24 cellular contexts compared by ENCODE assay signal in the genomic region with DNA sequence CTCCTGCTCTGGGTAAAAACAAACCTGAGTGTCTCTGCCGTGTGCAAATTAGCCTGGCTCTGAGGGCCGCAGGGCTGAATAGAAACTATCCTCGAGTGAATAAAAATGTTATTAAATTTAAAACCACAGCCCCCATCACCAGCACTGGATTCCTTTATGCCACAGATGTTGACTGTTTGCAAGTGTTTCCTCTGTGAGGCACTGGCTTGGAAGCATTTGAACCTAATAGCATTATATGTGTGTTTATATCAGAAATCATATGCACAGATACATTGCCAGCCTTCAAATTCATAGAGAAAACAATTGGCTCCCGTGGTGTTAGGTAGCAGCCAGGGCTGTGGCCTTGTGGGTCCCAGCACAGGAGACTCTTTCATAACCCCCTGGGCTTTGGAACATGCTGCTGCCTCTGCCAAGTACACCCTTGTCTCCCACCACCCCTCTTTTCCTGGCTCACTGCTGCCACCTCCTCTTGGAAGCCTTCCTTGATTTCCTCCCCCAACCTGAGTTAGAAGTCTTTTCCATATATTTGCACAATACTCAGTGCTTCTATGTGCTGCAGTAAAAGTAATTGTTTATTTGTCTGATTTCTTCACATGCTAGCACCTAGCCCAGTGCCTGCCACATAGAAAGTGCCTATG.
DNase-seq lines count a peak whose midpoint lies in the region; ATAC-seq, FAIRE-seq and TF ChIP-seq lines count a peak whose summit lies in the region.
"Had no signal": no experiment of that assay in that cellular context is flagged by ENCODE, and none has a peak within 500 bp of the region (broad histone marks: within the 10 kb centered on the region; RNA-seq: fewer than 3 reads in every experiment).

No MANE protein-coding gene starts in this region.

- CTCF ChIA-PET in A549 (lab: Yijun Ruan, JAX) (interaction anchor here (0.9 to 1.2 kb wide), 2 partner anchors 8 to 980 kb away, joined by 3 to 4 read pairs; no protein-coding TSS in a partner anchor), SK-N-SH (lab: Yijun Ruan, JAX) (interaction anchor here (1.0 to 1.9 kb wide), 4 partner anchors 8 to 262 kb away, joined by 3 to 7 read pairs (median 4); no protein-coding TSS in a partner anchor)

- no peak for FAIRE-seq in A549 (lab: Jason Lieb, UNC)

- H3K36me3 ChIP-seq in SK-N-SH (replicated peaks in 1 of 2; ENCODE audit: control insufficient read depth in 1 of 2, insufficient read depth in 2 of 2, low read length in 1 of 2): no peaks in the 10 kb centered on the region
- no peaks in the 10 kb centered on the region for H3K36me3 ChIP-seq in heart left ventricle
- H3K36me3 ChIP-seq: BLaER1 treated with 17β-estradiol and CSF1 and Interleukin-3, amounts not matched to agents 10 nM and 100 nM; heart right ventricle; transverse colon had no signal

- H3K27me3 Mint-ChIP-seq in natural killer cell (ENCODE audit: low read depth in 2 of 2): no peaks in the 10 kb centered on the region
- H3K27me3 Mint-ChIP-seq: activated CD8-positive, alpha-beta T cell treated with anti-CD3 and anti-CD28 coated beads for 36 hours; dendritic cell treated with granulocyte-macrophage colony-stimulating factor and Interleukin-4, amounts not matched to agents 40 ng/mL and 50 ng/mL, for 4 days; stimulated activated naive CD8-positive, alpha-beta T cell treated with anti-CD3 and anti-CD28 coated beads, Interleukin-15, Interleukin-2, amounts not matched to agents 100 ng/mL and 50 ng/mL, for 24 hours had no signal

- ATAC-seq in A549: no peak
- no peak for ATAC-seq in heart left ventricle
- no peak for ATAC-seq in natural killer cell

- intact Hi-C loops in heart left ventricle (cut with DNase I) (no loop called here), natural killer cell (cut with micrococcal nuclease) (no loop called here)

- no peak overlapping the region for H3K4me3 ChIP-seq in A549
- H3K4me3 ChIP-seq in HFF-Myc (replicated peaks; ENCODE audit: low read depth, low read length): peak overlapping the region; percentile 15
- H3K4me3 ChIP-seq in SK-N-SH (ENCODE audit: low read depth in 2 of 2, low read length in 1 of 2): peak overlapping the region; percentile 23 to 38; a peak in 3 of 4 replicates
- no peak overlapping the region for H3K4me3 ChIP-seq in heart left ventricle
- H3K4me3 ChIP-seq: BLaER1 treated with 17β-estradiol and CSF1 and Interleukin-3, amounts not matched to agents 10 nM and 100 nM; heart right ventricle; transverse colon had no signal

- H4K20me1 ChIP-seq in SK-N-SH (ENCODE audit: insufficient read depth): no peaks in the 10 kb centered on the region
- H4K20me1 ChIP-seq: BLaER1 treated with 17β-estradiol and CSF1 and Interleukin-3, amounts not matched to agents 10 nM and 100 nM had no signal

- TF ChIP-seq EP300 in A549 (IDR thresholded peaks at IDR 0.05) (no peak), SK-N-SH (IDR thresholded peaks at IDR 0.05; ENCODE audit: borderline replicate concordance in 1 of 2, low read depth in 1 of 2, low read length in 1 of 2) (peak in 1 of 2 experiments; percentile 53; a peak in 1 of 4 replicates)

- TF ChIP-seq POLR2A in A549 (IDR thresholded peaks at IDR 0.05; ENCODE audit: low read length) (no peak), heart left ventricle (IDR thresholded peaks at IDR 0.05) (no peak)

- peak overlapping the region; percentile 44; the same call in 1 of the 2 replicates for H2AFZ ChIP-seq in SK-N-SH (ENCODE audit: low read depth)

- H3K9me2 ChIP-seq in SK-N-SH: no peaks in the 10 kb centered on the region

- WGBS in A549 (ENCODE audit: missing lambda C conversion rate): 76% methylated on average over 4 of the region's 4 CpGs
- 21% methylated on average over 4 of the region's 4 CpGs for WGBS in SK-N-SH (ENCODE audit: low lambda C conversion rate)
- 66 to 80% (median 74%) methylated on average over 4 of the region's 4 CpGs for WGBS in heart left ventricle, 4 donors

- H3K4me1 Mint-ChIP-seq in natural killer cell: peaks cover 13 to 25% of the 10 kb centered on the region in 2 donors

- no peak overlapping the region for H3K4me3 Mint-ChIP-seq in natural killer cell
- H3K4me3 Mint-ChIP-seq: activated CD8-positive, alpha-beta T cell treated with anti-CD3 and anti-CD28 coated beads for 36 hours; dendritic cell treated with granulocyte-macrophage colony-stimulating factor and Interleukin-4, amounts not matched to agents 40 ng/mL and 50 ng/mL, for 4 days; mesothelial cell of epicardium; nephron; stimulated activated naive CD8-positive, alpha-beta T cell treated with anti-CD3 and anti-CD28 coated beads, Interleukin-15, Interleukin-2, amounts not matched to agents 100 ng/mL and 50 ng/mL, for 24 hours had no signal

- H3K79me2 ChIP-seq in SK-N-SH (ENCODE audit: insufficient read depth): no peaks in the 10 kb centered on the region

- no peak; a peak in 1 of 5 replicates for TF ChIP-seq RAD21 in A549 (conservative IDR thresholded peaks at IDR 0.05 in 1 of 2, IDR thresholded peaks at IDR 0.05 in 1 of 2)
- 0 out of 2 replicates have a peak, but pooled peaks have one; percentile 4 for TF ChIP-seq RAD21 in SK-N-SH (IDR thresholded peaks at IDR 0.05; ENCODE audit: low read length)

- H3K4me2 ChIP-seq in A549 (peak overlapping the region; percentile 56), SK-N-SH (peak overlapping the region; percentile 65)
- H3K4me2 ChIP-seq: BLaER1 treated with 17β-estradiol and CSF1 and Interleukin-3, amounts not matched to agents 10 nM and 100 nM had no signal

- peak overlapping the region; percentile 50; the same call in 1 of the 2 replicates for H3K9ac ChIP-seq in SK-N-SH
- H3K9ac ChIP-seq: BLaER1 treated with 17β-estradiol and CSF1 and Interleukin-3, amounts not matched to agents 10 nM and 100 nM had no signal

- H3K9me3 Mint-ChIP-seq in natural killer cell: no peaks in the 10 kb centered on the region
- H3K9me3 Mint-ChIP-seq: dendritic cell treated with granulocyte-macrophage colony-stimulating factor and Interleukin-4, amounts not matched to agents 40 ng/mL and 50 ng/mL, for 4 days; stimulated activated naive CD8-positive, alpha-beta T cell treated with anti-CD3 and anti-CD28 coated beads, Interleukin-15, Interleukin-2, amounts not matched to agents 100 ng/mL and 50 ng/mL, for 24 hours had no signal

- TF ChIP-seq CTCF in A549 (IDR thresholded peaks at IDR 0.05): no peak
- no peak for TF ChIP-seq CTCF in HFF-Myc (IDR thresholded peaks at IDR 0.05; ENCODE audit: low read depth, low read length, missing control alignments)
- TF ChIP-seq CTCF in SK-N-SH (IDR thresholded peaks at IDR 0.05): no peak
- no peak for TF ChIP-seq CTCF in heart left ventricle (IDR thresholded peaks at IDR 0.05)
- TF ChIP-seq CTCF in natural killer cell (IDR thresholded peaks at IDR 0.05): no peak

- H3K27ac Mint-ChIP-seq in natural killer cell: no peak overlapping the region
- H3K27ac Mint-ChIP-seq: activated CD8-positive, alpha-beta T cell treated with anti-CD3 and anti-CD28 coated beads for 36 hours; dendritic cell treated with granulocyte-macrophage colony-stimulating factor and Interleukin-4, amounts not matched to agents 40 ng/mL and 50 ng/mL, for 4 days; mesothelial cell of epicardium; nephron; stimulated activated naive CD8-positive, alpha-beta T cell treated with anti-CD3 and anti-CD28 coated beads, Interleukin-15, Interleukin-2, amounts not matched to agents 100 ng/mL and 50 ng/mL, for 24 hours had no signal

- no peaks in the 10 kb centered on the region for H3K27me3 ChIP-seq in SK-N-SH (ENCODE audit: insufficient read depth)
- no peaks in the 10 kb centered on the region for H3K27me3 ChIP-seq in heart left ventricle
- H3K27me3 ChIP-seq: BLaER1 treated with 17β-estradiol and CSF1 and Interleukin-3, amounts not matched to agents 10 nM and 100 nM; heart right ventricle; transverse colon had no signal

- DNase-seq in A549 (ENCODE audit: low read depth in 1 of 2, low spot score in 1 of 2): no peak
- DNase-seq in HFF-Myc (ENCODE audit: extremely low read depth, low read depth): no peak
- DNase-seq in SK-N-SH: peak; percentile 36
- DNase-seq in fibroblast of peridontal ligament (ENCODE audit: extremely low read depth): peak; percentile 64
- DNase-seq in stimulated activated CD4-positive, alpha-beta T cell treated with anti-CD3 and anti-CD28 coated beads, Interleukin-4, amount 100 ng/mL, for 24 hours: no peak
- DNase-seq in heart left ventricle: no peak
- no peak for DNase-seq in NCI-H2029 (lab: John Stamatoyannopoulos, UW)
- DNase-seq in natural killer cell: no peak
- DNase-seq: activated naive CD4-positive, alpha-beta T cell treated with Interleukin-2 at 50 U/mL for 16 hours; activated T-cell treated with anti-CD3 and anti-CD28 coated beads, Interleukin-2, amount 50 U/mL, for 1 hour; amygdala; Caco-2; DMS79 treated with DMSO at 0.1 percent for 48 hours; heart right ventricle; KG1; NCI-H1694; NCI-H748 treated with DMSO at 0.1 percent for 48 hours; transverse colon had no signal

- H3F3A ChIP-seq in SK-N-SH (replicated peaks; ENCODE audit: insufficient read depth): peaks cover 31% of the 10 kb centered on the region

- no peaks in the 10 kb centered on the region for H3K36me3 Mint-ChIP-seq in natural killer cell
- H3K36me3 Mint-ChIP-seq: mesothelial cell of epicardium had no signal

- H3K4me1 ChIP-seq in A549 (peaks cover 22% of the 10 kb centered on the region), SK-N-SH (ENCODE audit: control insufficient read depth in 1 of 2, insufficient read depth in 2 of 2, low read depth in 1 of 2, low read length in 1 of 2) (peaks cover 27 to 36% of the 10 kb centered on the region in 2 experiments), heart left ventricle (peaks cover 0 to 9% (median 0%) of the 10 kb centered on the region in 12 donors)
- H3K4me1 ChIP-seq: Caco-2, transverse colon had no signal

- peak overlapping the region; percentile 66 to 85; a peak in 5 of 6 replicates for H3K27ac ChIP-seq in A549
- peak overlapping the region; percentile 85 to 87 for H3K27ac ChIP-seq in SK-N-SH (ENCODE audit: low read depth in 2 of 2, low read length in 1 of 2)
- H3K27ac ChIP-seq in heart left ventricle: no peak overlapping the region
- H3K27ac ChIP-seq: BLaER1 treated with 17β-estradiol and CSF1 and Interleukin-3, amounts not matched to agents 10 nM and 100 nM; heart right ventricle; transverse colon had no signal

- POLR2A ChIA-PET in A549 (lab: Yijun Ruan, JAX) (no interaction called here), SK-N-SH (lab: Yijun Ruan, JAX) (interaction anchor here (0.6 kb wide), 1 partner anchor 950 kb away, joined by 4 read pairs; no protein-coding TSS in a partner anchor)

- H3K9me3 ChIP-seq in A549 (no peaks in the 10 kb centered on the region; the same call in 2 of the 3 replicates), SK-N-SH (no peaks in the 10 kb centered on the region), heart left ventricle (no peaks in the 10 kb centered on the region)
- H3K9me3 ChIP-seq: Caco-2, heart right ventricle, transverse colon had no signal

TF ChIP-seq in A549, 52 proteins besides CTCF, POLR2A, EP300 and RAD21 (continues in another document):
- no peak for TF ChIP-seq MAZ (IDR thresholded peaks at IDR 0.05; ENCODE audit: borderline replicate concordance, low read depth, low read length)

TF ChIP-seq in SK-N-SH, 30 proteins besides CTCF, POLR2A, EP300 and RAD21 (continues in another document):
- TF ChIP-seq RCOR1 (IDR thresholded peaks at IDR 0.05; ENCODE audit: low read length) (peak; percentile 4; the same call in 1 of the 2 replicates), GATA2 (CRISPR knock-in tag; IDR thresholded peaks at IDR 0.05) (peak; percentile 49; the same call in 1 of the 2 replicates)

Comparison
In these comparisons a context has a peak if more than half of its experiments do, and no peak if none do; other contexts are left out.
1. DNase-seq: peak in SK-N-SH (single experiment) and fibroblast of peridontal ligament (single experiment); none in A549 (0 of 2), HFF-Myc (single experiment), stimulated activated CD4-positive, alpha-beta T cell treated with anti-CD3 and anti-CD28 coated beads, Interleukin-4, amount 100 ng/mL, for 24 hours (single experiment), heart left ventricle (0 of 5), NCI-H2029 (single experiment) and natural killer cell (single experiment).
2. H3K27ac ChIP-seq: peak in A549 (2 of 2) and SK-N-SH (2 of 2); none in heart left ventricle (0 of 12).
3. H3K4me3 ChIP-seq: peak in HFF-Myc (single experiment) and SK-N-SH (2 of 2); none in A549 (single experiment) and heart left ventricle (0 of 12).